ENCODE assay signal across 1 cellular context in the genomic region with DNA sequence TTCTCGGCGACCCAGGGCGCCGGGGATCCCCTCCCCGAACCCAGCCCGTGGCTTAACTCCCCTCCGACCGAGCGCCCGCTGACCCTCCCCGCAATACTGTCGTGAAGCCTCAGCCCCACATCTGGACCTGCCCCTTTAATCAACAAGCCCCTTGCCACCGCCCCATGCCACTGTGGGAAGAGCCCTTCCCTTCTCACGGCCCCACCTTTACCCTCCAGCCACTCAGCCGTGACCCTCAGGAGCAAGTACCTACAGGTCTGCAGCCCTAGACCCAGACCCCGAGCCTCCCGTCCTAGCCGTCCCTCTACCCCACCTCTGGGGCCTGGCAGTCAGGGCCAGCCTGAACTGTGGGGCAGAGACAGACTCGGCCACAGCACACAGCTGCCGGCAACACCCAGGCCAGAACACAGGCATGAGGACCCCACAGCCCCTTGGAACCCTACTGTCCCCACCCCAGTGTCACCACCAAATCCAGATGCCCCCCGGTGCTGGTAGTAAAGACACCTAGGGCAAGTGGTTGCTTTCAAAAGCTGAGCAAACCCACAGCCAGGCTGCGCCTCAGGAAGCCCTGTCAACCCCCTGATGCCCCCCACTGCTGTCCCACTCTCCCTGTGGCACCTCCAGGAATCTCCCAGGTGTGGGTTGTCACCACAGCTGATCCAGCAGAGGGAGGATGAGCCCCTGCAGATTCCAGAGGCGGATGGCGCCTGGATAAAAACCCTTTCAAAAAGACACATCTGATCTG.
TF ChIP-seq lines count a peak whose summit lies in the region.

No MANE protein-coding gene starts in this region.

TF ChIP-seq in HepG2, 621 proteins besides CTCF, POLR2A, EP300 and RAD21 (continued from another document):
- TF ChIP-seq, protein P1, sequence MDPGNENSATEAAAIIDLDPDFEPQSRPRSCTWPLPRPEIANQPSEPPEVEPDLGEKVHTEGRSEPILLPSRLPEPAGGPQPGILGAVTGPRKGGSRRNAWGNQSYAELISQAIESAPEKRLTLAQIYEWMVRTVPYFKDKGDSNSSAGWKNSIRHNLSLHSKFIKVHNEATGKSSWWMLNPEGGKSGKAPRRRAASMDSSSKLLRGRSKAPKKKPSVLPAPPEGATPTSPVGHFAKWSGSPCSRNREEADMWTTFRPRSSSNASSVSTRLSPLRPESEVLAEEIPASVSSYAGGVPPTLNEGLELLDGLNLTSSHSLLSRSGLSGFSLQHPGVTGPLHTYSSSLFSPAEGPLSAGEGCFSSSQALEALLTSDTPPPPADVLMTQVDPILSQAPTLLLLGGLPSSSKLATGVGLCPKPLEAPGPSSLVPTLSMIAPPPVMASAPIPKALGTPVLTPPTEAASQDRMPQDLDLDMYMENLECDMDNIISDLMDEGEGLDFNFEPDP (CRISPR knock-in tag; conservative IDR thresholded peaks at IDR 0.05): 0 out of 2 replicates have a peak, but pooled peaks have one; percentile 82
- TF ChIP-seq SP2 (CRISPR knock-in tag; IDR thresholded peaks at IDR 0.05): 0 out of 2 replicates have a peak, but pooled peaks have one; percentile 42
- 0 out of 4 replicates have a peak, but pooled peaks of 1 of the 2 experiments have one; percentile 21 for TF ChIP-seq HMGXB4 (CRISPR knock-in tag; IDR thresholded peaks at IDR 0.05; ENCODE audit: borderline replicate concordance in 1 of 2, low read depth in 1 of 2)
- 0 out of 2 replicates have a peak, but pooled peaks have one; percentile 35 for TF ChIP-seq MZF1 (CRISPR knock-in tag; IDR thresholded peaks at IDR 0.05; ENCODE audit: borderline replicate concordance)
- peak; percentile 54 for TF ChIP-seq ZNF501 (CRISPR knock-in tag; IDR thresholded peaks at IDR 0.05)
- TF ChIP-seq ZFP91 (CRISPR knock-in tag; IDR thresholded peaks at IDR 0.05; ENCODE audit: borderline replicate concordance): peak; percentile 85; the same call in 1 of the 2 replicates
- TF ChIP-seq KDM5B (CRISPR knock-in tag; IDR thresholded peaks at IDR 0.05; ENCODE audit: borderline replicate concordance): no peak
- TF ChIP-seq ZNF883 (CRISPR knock-in tag; IDR thresholded peaks at IDR 0.05; ENCODE audit: not compliant biosample characterization): peak; percentile 67
- TF ChIP-seq, protein P2, sequence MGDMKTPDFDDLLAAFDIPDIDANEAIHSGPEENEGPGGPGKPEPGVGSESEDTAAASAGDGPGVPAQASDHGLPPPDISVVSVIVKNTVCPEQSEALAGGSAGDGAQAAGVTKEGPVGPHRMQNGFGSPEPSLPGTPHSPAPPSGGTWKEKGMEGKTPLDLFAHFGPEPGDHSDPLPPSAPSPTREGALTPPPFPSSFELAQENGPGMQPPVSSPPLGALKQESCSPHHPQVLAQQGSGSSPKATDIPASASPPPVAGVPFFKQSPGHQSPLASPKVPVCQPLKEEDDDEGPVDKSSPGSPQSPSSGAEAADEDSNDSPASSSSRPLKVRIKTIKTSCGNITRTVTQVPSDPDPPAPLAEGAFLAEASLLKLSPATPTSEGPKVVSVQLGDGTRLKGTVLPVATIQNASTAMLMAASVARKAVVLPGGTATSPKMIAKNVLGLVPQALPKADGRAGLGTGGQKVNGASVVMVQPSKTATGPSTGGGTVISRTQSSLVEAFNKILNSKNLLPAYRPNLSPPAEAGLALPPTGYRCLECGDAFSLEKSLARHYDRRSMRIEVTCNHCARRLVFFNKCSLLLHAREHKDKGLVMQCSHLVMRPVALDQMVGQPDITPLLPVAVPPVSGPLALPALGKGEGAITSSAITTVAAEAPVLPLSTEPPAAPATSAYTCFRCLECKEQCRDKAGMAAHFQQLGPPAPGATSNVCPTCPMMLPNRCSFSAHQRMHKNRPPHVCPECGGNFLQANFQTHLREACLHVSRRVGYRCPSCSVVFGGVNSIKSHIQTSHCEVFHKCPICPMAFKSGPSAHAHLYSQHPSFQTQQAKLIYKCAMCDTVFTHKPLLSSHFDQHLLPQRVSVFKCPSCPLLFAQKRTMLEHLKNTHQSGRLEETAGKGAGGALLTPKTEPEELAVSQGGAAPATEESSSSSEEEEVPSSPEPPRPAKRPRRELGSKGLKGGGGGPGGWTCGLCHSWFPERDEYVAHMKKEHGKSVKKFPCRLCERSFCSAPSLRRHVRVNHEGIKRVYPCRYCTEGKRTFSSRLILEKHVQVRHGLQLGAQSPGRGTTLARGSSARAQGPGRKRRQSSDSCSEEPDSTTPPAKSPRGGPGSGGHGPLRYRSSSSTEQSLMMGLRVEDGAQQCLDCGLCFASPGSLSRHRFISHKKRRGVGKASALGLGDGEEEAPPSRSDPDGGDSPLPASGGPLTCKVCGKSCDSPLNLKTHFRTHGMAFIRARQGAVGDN (CRISPR knock-in tag; IDR thresholded peaks at IDR 0.05): peak; percentile 7; the same call in 1 of the 2 replicates
- TF ChIP-seq RFX5 (IDR thresholded peaks at IDR 0.05; ENCODE audit: low read depth, low read length): no peak
- 0 out of 2 replicates have a peak, but pooled peaks have one; percentile 35 for TF ChIP-seq NFE2L1 (CRISPR knock-in tag; IDR thresholded peaks at IDR 0.05; ENCODE audit: borderline replicate concordance)
- TF ChIP-seq ZNF138 (CRISPR knock-in tag; IDR thresholded peaks at IDR 0.05; ENCODE audit: low read depth): 0 out of 2 replicates have a peak, but pooled peaks have one; percentile 48
- TF ChIP-seq ZNF547 (CRISPR knock-in tag; IDR thresholded peaks at IDR 0.05): 0 out of 2 replicates have a peak, but pooled peaks have one; percentile 41
- TF ChIP-seq, protein P3, sequence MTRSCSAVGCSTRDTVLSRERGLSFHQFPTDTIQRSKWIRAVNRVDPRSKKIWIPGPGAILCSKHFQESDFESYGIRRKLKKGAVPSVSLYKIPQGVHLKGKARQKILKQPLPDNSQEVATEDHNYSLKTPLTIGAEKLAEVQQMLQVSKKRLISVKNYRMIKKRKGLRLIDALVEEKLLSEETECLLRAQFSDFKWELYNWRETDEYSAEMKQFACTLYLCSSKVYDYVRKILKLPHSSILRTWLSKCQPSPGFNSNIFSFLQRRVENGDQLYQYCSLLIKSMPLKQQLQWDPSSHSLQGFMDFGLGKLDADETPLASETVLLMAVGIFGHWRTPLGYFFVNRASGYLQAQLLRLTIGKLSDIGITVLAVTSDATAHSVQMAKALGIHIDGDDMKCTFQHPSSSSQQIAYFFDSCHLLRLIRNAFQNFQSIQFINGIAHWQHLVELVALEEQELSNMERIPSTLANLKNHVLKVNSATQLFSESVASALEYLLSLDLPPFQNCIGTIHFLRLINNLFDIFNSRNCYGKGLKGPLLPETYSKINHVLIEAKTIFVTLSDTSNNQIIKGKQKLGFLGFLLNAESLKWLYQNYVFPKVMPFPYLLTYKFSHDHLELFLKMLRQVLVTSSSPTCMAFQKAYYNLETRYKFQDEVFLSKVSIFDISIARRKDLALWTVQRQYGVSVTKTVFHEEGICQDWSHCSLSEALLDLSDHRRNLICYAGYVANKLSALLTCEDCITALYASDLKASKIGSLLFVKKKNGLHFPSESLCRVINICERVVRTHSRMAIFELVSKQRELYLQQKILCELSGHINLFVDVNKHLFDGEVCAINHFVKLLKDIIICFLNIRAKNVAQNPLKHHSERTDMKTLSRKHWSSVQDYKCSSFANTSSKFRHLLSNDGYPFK (CRISPR knock-in tag; IDR thresholded peaks at IDR 0.05; ENCODE audit: borderline replicate concordance): peak; percentile 38; the same call in 1 of the 2 replicates
- TF ChIP-seq ZNF572 (CRISPR knock-in tag; IDR thresholded peaks at IDR 0.05): 0 out of 2 replicates have a peak, but pooled peaks have one; percentile 76
- TF ChIP-seq MXI1 (IDR thresholded peaks at IDR 0.05; ENCODE audit: borderline replicate concordance, low read depth, low read length): 0 out of 3 replicates have a peak, but pooled peaks have one; percentile 18
- TF ChIP-seq ZIK1 (CRISPR knock-in tag; IDR thresholded peaks at IDR 0.05; ENCODE audit: borderline replicate concordance, low read depth): 0 out of 2 replicates have a peak, but pooled peaks have one; percentile 41
- 0 out of 2 replicates have a peak, but pooled peaks have one; percentile 39 for TF ChIP-seq DNMT1 (CRISPR knock-in tag; IDR thresholded peaks at IDR 0.05)
- TF ChIP-seq EED (CRISPR knock-in tag; IDR thresholded peaks at IDR 0.05): peak; percentile 60; the same call in 1 of the 2 replicates
- 0 out of 2 replicates have a peak, but pooled peaks have one; percentile 37 for TF ChIP-seq ZNF567 (CRISPR knock-in tag; IDR thresholded peaks at IDR 0.05; ENCODE audit: borderline replicate concordance)
- TF ChIP-seq RBFOX2 (IDR thresholded peaks at IDR 0.05; ENCODE audit: low read depth, low read length): no peak
TF ChIP-seq in HepG2: peak in this region for 22.
